30 cellular contexts compared by ENCODE assay signal in genomic region chr3:46277476-46277875, GRCh38. TPM values are rescaled to one million over a fixed set of nuclear protein-coding genes. Genes with fewer than 3 reads are reported as not detected.
DNase-seq lines count a peak whose midpoint lies in the region; ATAC-seq, FAIRE-seq and TF ChIP-seq lines count a peak whose summit lies in the region.
"Had no signal": no experiment of that assay in that cellular context is flagged by ENCODE, and none has a peak within 500 bp of the region (broad histone marks: within the 10 kb centered on the region; RNA-seq: fewer than 3 reads in every experiment).

No MANE protein-coding gene starts in this region.

- peak overlapping the region; percentile 87 for H3K27ac Mint-ChIP-seq in activated CD8-positive, alpha-beta memory T cell treated with anti-CD3 and anti-CD28 coated beads, Interleukin-2, amount 10 ng/mL, durations not matched to agents 7 days and 5 days
- peak overlapping the region; percentile 50 for H3K27ac Mint-ChIP-seq in activated CD8-positive, alpha-beta T cell treated with anti-CD3 and anti-CD28 coated beads for 36 hours
- peak overlapping the region; percentile 64 to 84 (median 75) for H3K27ac Mint-ChIP-seq in immature natural killer cell
- H3K27ac Mint-ChIP-seq: activated B cell treated with CpG ODN at 0.5 μM for 24 hours, B cell, memory B cell had no signal

- intact Hi-C loops in activated CD8-positive, alpha-beta T cell treated with anti-CD3 and anti-CD28 coated beads for 36 hours (cut with micrococcal nuclease), result loop anchor here (5.0 kb wide), 1 partner anchor 95 kb away; the partner anchor contains the start of gene CCR5

- CTCF ChIA-PET in activated CD8-positive, alpha-beta memory T cell treated with anti-CD3 and anti-CD28 coated beads, Interleukin-2, amount 10 ng/mL, durations not matched to agents 7 days and 5 days (lab: Charles Lee), result interaction anchor here (1.1 to 6.9 kb wide), 5 partner anchors 71 to 180 kb away, joined by 3 to 186 read pairs (median 8); partner anchors contain the start of gene CCR5
- CTCF ChIA-PET in activated CD8-positive, alpha-beta T cell treated with anti-CD3 and anti-CD28 coated beads for 36 hours (lab: Charles Lee), result interaction anchor here (0.8 to 6.8 kb wide), 7 partner anchors 11 to 130 kb away, joined by 3 to 156 read pairs (median 4); partner anchors contain the start of genes CCR5, CCR5AS and CCRL2

- H3K4me3 Mint-ChIP-seq in activated CD8-positive, alpha-beta memory T cell treated with anti-CD3 and anti-CD28 coated beads, Interleukin-2, amount 10 ng/mL, durations not matched to agents 7 days and 5 days, result no peak overlapping the region
- H3K4me3 Mint-ChIP-seq in activated CD8-positive, alpha-beta T cell treated with anti-CD3 and anti-CD28 coated beads for 36 hours, result no peak overlapping the region
- peak overlapping the region; percentile 22 to 63 (median 48) for H3K4me3 Mint-ChIP-seq in immature natural killer cell
- H3K4me3 Mint-ChIP-seq: activated B cell treated with CpG ODN at 0.5 μM for 24 hours, B cell, memory B cell, neural crest cell had no signal

- peak; percentile 33 for FAIRE-seq in GM19239 (lab: Jason Lieb, UNC)
- FAIRE-seq: pancreas had no signal

- H3K9me3 Mint-ChIP-seq in activated CD8-positive, alpha-beta memory T cell treated with anti-CD3 and anti-CD28 coated beads, Interleukin-2, amount 10 ng/mL, durations not matched to agents 7 days and 5 days (ENCODE audit: low read depth), result no peaks in the 10 kb centered on the region
- peaks cover 16% of the 10 kb centered on the region for H3K9me3 Mint-ChIP-seq in activated CD8-positive, alpha-beta T cell treated with anti-CD3 and anti-CD28 coated beads for 36 hours
- no peaks in the 10 kb centered on the region for H3K9me3 Mint-ChIP-seq in immature natural killer cell

- ATAC-seq in activated CD8-positive, alpha-beta memory T cell treated with anti-CD3 and anti-CD28 coated beads, Interleukin-2, amount 10 ng/mL, durations not matched to agents 7 days and 5 days, result no peak
- ATAC-seq in activated CD8-positive, alpha-beta T cell treated with anti-CD3 and anti-CD28 coated beads for 36 hours, result no peak
- ATAC-seq: pancreas had no signal

- DNase-seq in activated CD8-positive, alpha-beta memory T cell treated with anti-CD3 and anti-CD28 coated beads, Interleukin-2, amount 10 ng/mL, durations not matched to agents 7 days and 5 days, result no peak
- DNase-seq in activated CD8-positive, alpha-beta memory T cell treated with anti-CD3 and anti-CD28 coated beads for 24 hours, result no peak
- DNase-seq in GM19239 (ENCODE audit: insufficient read length, low spot score) (no peak), immature natural killer cell (peak in 1 of 3 donors; percentile 28), SHP77 treated with DMSO at 0.1 percent for 48 hours (lab: John Stamatoyannopoulos, UW) (no peak), NCI-H345 (lab: John Stamatoyannopoulos, UW) (no peak), NCI-H1694 treated with DMSO at 0.1 percent for 48 hours (lab: John Stamatoyannopoulos, UW) (no peak)
- DNase-seq in activated CD8-positive, alpha-beta T cell treated with anti-CD3 and anti-CD28 coated beads for 36 hours, result no peak
- DNase-seq: ACHN; activated B cell treated with CpG ODN at 0.5 μM for 24 hours; activated naive CD4-positive, alpha-beta T cell; activated T-cell treated with anti-CD3 and anti-CD28 coated beads, Interleukin-2, amount 50 U/mL, for 1 hour; COR-L47; effector CD4-positive, alpha-beta T cell; left lung; NCI-H1436 treated with DMSO at 0.1 percent for 48 hours; NCI-H2107; NCI-H748 treated with DMSO at 0.1 percent for 48 hours; pancreas; retina; stimulated activated naive CD4-positive, alpha-beta T cell treated with Interleukin-2 at 50 U/mL for 16 hours; upper lobe of left lung had no signal

- POLR2A ChIA-PET in activated CD8-positive, alpha-beta T cell treated with anti-CD3 and anti-CD28 coated beads for 36 hours (lab: Charles Lee), result no interaction called here

- peaks cover 66% of the 10 kb centered on the region for H3K4me1 Mint-ChIP-seq in activated CD8-positive, alpha-beta memory T cell treated with anti-CD3 and anti-CD28 coated beads, Interleukin-2, amount 10 ng/mL, durations not matched to agents 7 days and 5 days
- H3K4me1 Mint-ChIP-seq in activated CD8-positive, alpha-beta T cell treated with anti-CD3 and anti-CD28 coated beads for 36 hours (ENCODE audit: low read depth), result peaks cover 49% of the 10 kb centered on the region
- H3K4me1 Mint-ChIP-seq in immature natural killer cell, result peaks cover 57 to 59% of the 10 kb centered on the region in 2 donors
- H3K4me1 Mint-ChIP-seq: neural crest cell had no signal

- TF ChIP-seq CTCF in activated CD8-positive, alpha-beta T cell treated with anti-CD3 and anti-CD28 coated beads for 36 hours (IDR thresholded peaks at IDR 0.05), result no peak

- H3K36me3 Mint-ChIP-seq in activated CD8-positive, alpha-beta memory T cell treated with anti-CD3 and anti-CD28 coated beads, Interleukin-2, amount 10 ng/mL, durations not matched to agents 7 days and 5 days, result peaks cover 22% of the 10 kb centered on the region
- H3K36me3 Mint-ChIP-seq in activated CD8-positive, alpha-beta T cell treated with anti-CD3 and anti-CD28 coated beads for 36 hours (ENCODE audit: low read depth), result peaks cover 20% of the 10 kb centered on the region
- peaks cover 0 to 10% (median 0%) of the 10 kb centered on the region in 3 donors for H3K36me3 Mint-ChIP-seq in immature natural killer cell
- H3K36me3 Mint-ChIP-seq: memory B cell had no signal

- H3K27me3 Mint-ChIP-seq in activated CD8-positive, alpha-beta memory T cell treated with anti-CD3 and anti-CD28 coated beads, Interleukin-2, amount 10 ng/mL, durations not matched to agents 7 days and 5 days, result peaks cover 11% of the 10 kb centered on the region
- H3K27me3 Mint-ChIP-seq in activated CD8-positive, alpha-beta T cell treated with anti-CD3 and anti-CD28 coated beads for 36 hours, result peaks cover 5% of the 10 kb centered on the region
- H3K27me3 Mint-ChIP-seq in immature natural killer cell (ENCODE audit: low read depth in 3 of 3), result peaks cover 0 to 3% (median 3%) of the 10 kb centered on the region in 3 donors
- H3K27me3 Mint-ChIP-seq: activated B cell treated with CpG ODN at 0.5 μM for 24 hours, B cell, memory B cell had no signal

RNA-seq across cellular contexts. Expression of gene CCR3, which starts 35.2 kb away (rescaled TPM):
- 1 to 10 TPM; 1.4 to 2.0 TPM for total RNA-seq in activated CD8-positive, alpha-beta memory T cell treated with anti-CD3 and anti-CD28 coated beads, Interleukin-2, amount 10 ng/mL, durations not matched to agents 7 days and 5 days
- total RNA-seq in activated CD8-positive, alpha-beta T cell treated with anti-CD3 and anti-CD28 coated beads for 36 hours, result not detected
- under 1 TPM in 1 of 3 donors, not detected in 2; 0.39 TPM for polyA plus RNA-seq in immature natural killer cell
- total RNA-seq: activated B cell treated with CpG ODN at 0.5 μM for 24 hours; activated CD8-positive, alpha-beta memory T cell treated with anti-CD3 and anti-CD28 coated beads for 36 hours; B cell; bronchial epithelial cell; glomerular endothelial cell; neural crest cell; RPMI7951; skeletal muscle tissue had no signal
- polyA plus RNA-seq: pancreas had no signal

Comparison
In these comparisons a context has a peak if more than half of its experiments do, and no peak if none do; other contexts are left out.
1. H3K4me3 Mint-ChIP-seq: peak in immature natural killer cell (5 of 5); none in activated CD8-positive, alpha-beta memory T cell treated with anti-CD3 and anti-CD28 coated beads, Interleukin-2, amount 10 ng/mL, durations not matched to agents 7 days and 5 days (single experiment) and activated CD8-positive, alpha-beta T cell treated with anti-CD3 and anti-CD28 coated beads for 36 hours (single experiment).
2. Peak in every context shown above with its lines, with median percentiles within 50 percentile points of each other: H3K27ac Mint-ChIP-seq.